14 cellular contexts compared by ENCODE assay signal in genomic region chr11:76694664-76695063, GRCh38. TPM values are rescaled to one million over a fixed set of nuclear protein-coding genes. Genes with fewer than 3 reads are reported as not detected.
DNase-seq lines count a peak whose midpoint lies in the region; TF ChIP-seq lines count a peak whose summit lies in the region.
"Had no signal": no experiment of that assay in that cellular context is flagged by ENCODE, and none has a peak within 500 bp of the region (broad histone marks: within the 10 kb centered on the region; RNA-seq: fewer than 3 reads in every experiment).

No MANE protein-coding gene starts in this region.

- POLR2A ChIA-PET in OCI-LY7 (lab: Charles Lee): no interaction called here

- H3K4me2 ChIP-seq in smooth muscle cell: peak overlapping the region; percentile 28
- no peak overlapping the region for H3K4me2 ChIP-seq in OCI-LY7 (ENCODE audit: low read length)

- H3K36me3 ChIP-seq in smooth muscle cell (ENCODE audit: low read depth) (no peaks in the 10 kb centered on the region), OCI-LY7 (ENCODE audit: insufficient read depth, low read length) (no peaks in the 10 kb centered on the region)

- H2AFZ ChIP-seq in smooth muscle cell (ENCODE audit: low read depth): no peak overlapping the region
- H2AFZ ChIP-seq in OCI-LY7 (ENCODE audit: low read length): no peak overlapping the region

- no peaks in the 10 kb centered on the region for H3K27me3 ChIP-seq in smooth muscle cell (ENCODE audit: low read depth)

- no peak overlapping the region for H3K4me3 ChIP-seq in smooth muscle cell
- no peak overlapping the region for H3K4me3 ChIP-seq in OCI-LY7 (ENCODE audit: low read depth, low read length, poor library complexity, severe bottlenecking)
- H3K4me3 ChIP-seq: SK-N-MC had no signal

- no peaks in the 10 kb centered on the region for H3K9me2 ChIP-seq in OCI-LY7 (ENCODE audit: insufficient read depth, low read length)

- H3K9me3 ChIP-seq in smooth muscle cell (replicated peaks; ENCODE audit: low read depth) (no peaks in the 10 kb centered on the region), OCI-LY7 (ENCODE audit: low read length) (no peaks in the 10 kb centered on the region)

- CTCF ChIA-PET in OCI-LY7 (lab: Charles Lee; ENCODE audit: unreplicated experiment): no interaction called here

- BruUV-seq in OCI-LY7 (replicated peaks; lab: Mats Ljungman, UMichigan): no TSS peak

- peak; percentile 37 for DNase-seq in GM03348 (ENCODE audit: low spot score)
- DNase-seq in T1000 (lab: John Stamatoyannopoulos, UW): peak; percentile 14
- DNase-seq in fibroblast of gingiva (ENCODE audit: low read depth): peak; percentile 72
- no peak for DNase-seq in smooth muscle cell (lab: John Stamatoyannopoulos, UW; ENCODE audit: unreplicated experiment)
- DNase-seq in activated naive CD4-positive, alpha-beta T cell (lab: John Stamatoyannopoulos, UW): no peak
- no peak for DNase-seq in OCI-LY7 (ENCODE audit: low spot score)
- DNase-seq in NCI-H1930 (lab: John Stamatoyannopoulos, UW): no peak
- DNase-seq: activated CD8-positive, alpha-beta T cell treated with anti-CD3 and anti-CD28 coated beads, Interleukin-2, amount 10 ng/mL, durations not matched to agents 7 days and 5 days; caudate nucleus; COR-L47; natural killer cell; NCI-H2171; right cardiac atrium had no signal

- H3K9ac ChIP-seq in smooth muscle cell (ENCODE audit: low read depth): peak overlapping the region; percentile 44

- H3K4me1 ChIP-seq in smooth muscle cell (ENCODE audit: low read depth): peaks cover 12% of the 10 kb centered on the region
- peaks cover 5% of the 10 kb centered on the region for H3K4me1 ChIP-seq in OCI-LY7 (ENCODE audit: insufficient read depth, low read length, poor library complexity, severe bottlenecking)

- TF ChIP-seq CTCF in smooth muscle cell (IDR thresholded peaks at IDR 0.05; ENCODE audit: borderline replicate concordance, insufficient read depth, poor library complexity, severe bottlenecking) (no peak), OCI-LY7 (conservative IDR thresholded peaks at IDR 0.05; ENCODE audit: low read length) (no peak)

- peaks cover 13% of the 10 kb centered on the region for H3F3A ChIP-seq in smooth muscle cell (ENCODE audit: low read depth)

- WGBS in smooth muscle cell (ENCODE audit: low lambda C conversion rate): 54% methylated on average over 7 of the region's 7 CpGs

- intact Hi-C loops in OCI-LY7 (cut with micrococcal nuclease; ENCODE audit: unreplicated experiment): no loop called here

- H3K79me2 ChIP-seq in smooth muscle cell (ENCODE audit: low read depth): no peaks in the 10 kb centered on the region
- H3K79me2 ChIP-seq in OCI-LY7 (ENCODE audit: insufficient read depth, low read depth, low read length): no peaks in the 10 kb centered on the region

- H4K20me1 ChIP-seq in smooth muscle cell (ENCODE audit: low read depth) (no peaks in the 10 kb centered on the region), OCI-LY7 (ENCODE audit: insufficient read depth, low read length) (no peaks in the 10 kb centered on the region)

- H3K27ac ChIP-seq in smooth muscle cell (ENCODE audit: low read depth) (peak overlapping the region; percentile 68), OCI-LY7 (ENCODE audit: low read depth, low read length, poor library complexity, severe bottlenecking) (no peak overlapping the region)
- H3K27ac ChIP-seq: SK-N-MC had no signal

RNA-seq across cellular contexts. Expression of gene LRRC32, which starts 24.1 kb away (rescaled TPM):
- total RNA-seq in smooth muscle cell: 147 and 171 TPM in 2 replicates
- 330 and 444 TPM in 2 replicates for polyA plus RNA-seq in smooth muscle cell
- total RNA-seq in OCI-LY7 (2014; rRNA removed; shearing (Covaris generic)): 5.4 and 5.5 TPM in 2 replicates
- total RNA-seq in OCI-LY7 (2022): 15.0 and 25.3 TPM in 2 replicates

Comparison
In these comparisons a context has a peak if more than half of its experiments do, and no peak if none do; other contexts are left out.
1. DNase-seq: peak in GM03348 (single experiment), T1000 (single experiment) and fibroblast of gingiva (single experiment); none in smooth muscle cell (single experiment), activated naive CD4-positive, alpha-beta T cell (0 of 4), OCI-LY7 (single experiment) and NCI-H1930 (0 of 2).